In genomic region chr3:73255609-73256029, GRCh38 we compare ENCODE assay signal across 8 cellular contexts.
A peak's percentile ranks its signal among the peaks of the same experiment; 100 is the strongest.
DNase-seq lines count a peak whose midpoint lies in the region; ATAC-seq and TF ChIP-seq lines count a peak whose summit lies in the region.

No MANE protein-coding gene starts in this region.

- intact Hi-C loops in prostate gland (cut with DNase I) = no loop called here

- no peaks in the 10 kb centered on the region for H3K27me3 ChIP-seq in prostate gland (replicated peaks; ENCODE audit: insufficient read depth)

- no peak for ATAC-seq in GM21529 (IDR thresholded peaks at IDR 0.05; ENCODE audit: unreplicated experiment)

- no peaks in the 10 kb centered on the region for H3K36me3 ChIP-seq in prostate gland

- no peak for TF ChIP-seq POLR2A in prostate gland (IDR thresholded peaks at IDR 0.05)

- peak; percentile 35 for DNase-seq in GM04504 (ENCODE audit: low read depth)
- peak; percentile 50 to 77 for DNase-seq in NCI-H187 (lab: John Stamatoyannopoulos, UW)
- DNase-seq in amniotic stem cell (lab: John Stamatoyannopoulos, UW) = peak; percentile 56
- peak; percentile 23 for DNase-seq in myocyte (ENCODE audit: low read depth)
- DNase-seq in prostate gland (ENCODE audit: low spot score) = no peak
- no peak for DNase-seq in NOMO-1 (lab: John Stamatoyannopoulos, UW; ENCODE audit: unreplicated experiment in 2 of 2)
- no peak for DNase-seq in activated CD4-positive, alpha-beta T cell treated with anti-CD3 and anti-CD28 coated beads for 48 hours

- WGBS in prostate gland = 30% methylated on average over 5 of the region's 5 CpGs

- no peak overlapping the region for H3K4me3 ChIP-seq in prostate gland

- TF ChIP-seq CTCF in prostate gland (IDR thresholded peaks at IDR 0.05) = no peak

- H3K9me3 ChIP-seq in prostate gland = no peaks in the 10 kb centered on the region

- H3K4me1 ChIP-seq in prostate gland (replicated peaks) = no peaks in the 10 kb centered on the region

- no peak overlapping the region for H3K27ac ChIP-seq in prostate gland

Comparison
In these comparisons a context has a peak if more than half of its experiments do, and no peak if none do; other contexts are left out.
1. DNase-seq: peak in GM04504 (single experiment), NCI-H187 (2 of 2), amniotic stem cell (single experiment) and myocyte (single experiment); none in prostate gland (single experiment), NOMO-1 (0 of 2) and activated CD4-positive, alpha-beta T cell treated with anti-CD3 and anti-CD28 coated beads for 48 hours (single experiment).